Comparison of ENCODE assay signal across 1 cellular context in genomic region chr19:47315125-47315821, GRCh38.
TF ChIP-seq lines count a peak whose summit lies in the region.

No MANE protein-coding gene starts in this region.

TF ChIP-seq in K562, 482 proteins besides CTCF, POLR2A, EP300 and RAD21 (continued from another document and continues in another):
- TF ChIP-seq MGA (IDR thresholded peaks at IDR 0.05) (peak; percentile 45; the same call in 1 of the 2 replicates), MECOM (CRISPR knock-in tag; IDR thresholded peaks at IDR 0.05) (no peak), COPS2 (conservative IDR thresholded peaks at IDR 0.05) (no peak), MEIS2 (IDR thresholded peaks at IDR 0.05; ENCODE audit: partially characterized antibody) (peak; percentile 93), SAFB2 (IDR thresholded peaks at IDR 0.05; ENCODE audit: borderline replicate concordance, low read depth, low read length, severe bottlenecking) (no peak), ZNF561 (CRISPR knock-in tag; conservative IDR thresholded peaks at IDR 0.05) (no peak), CC2D1A (IDR thresholded peaks at IDR 0.05) (peak; percentile 18; the same call in 1 of the 2 replicates), PRPF4 (IDR thresholded peaks at IDR 0.05; ENCODE audit: insufficient read depth, low read depth, low read length, poor library complexity, severe bottlenecking) (no peak), JUN (IDR thresholded peaks at IDR 0.05; ENCODE audit: borderline replicate concordance, low read depth, low read length) (peak; percentile 98), JUN (CRISPR knock-in tag; IDR thresholded peaks at IDR 0.05; ENCODE audit: borderline replicate concordance) (peak; percentile 92), CBX2 (IDR thresholded peaks at IDR 0.05; ENCODE audit: insufficient read depth, low read length, poor library complexity, severe bottlenecking) (no peak), BRF1 (IDR thresholded peaks at IDR 0.05; ENCODE audit: borderline replicate concordance, extremely low read depth, insufficient read length) (no peak), ZNF277 (CRISPR knock-in tag; IDR thresholded peaks at IDR 0.05; ENCODE audit: borderline replicate concordance) (no peak), E2F5 (CRISPR knock-in tag; IDR thresholded peaks at IDR 0.05) (no peak), EZH2 (IDR thresholded peaks at IDR 0.05; ENCODE audit: borderline replicate concordance, low read depth, low read length) (no peak), ZNF175 (CRISPR knock-in tag; IDR thresholded peaks at IDR 0.05; ENCODE audit: low read depth) (0 out of 2 replicates have a peak, but pooled peaks have one; percentile 64), XRCC3 (IDR thresholded peaks at IDR 0.05) (no peak), RFX1 (IDR thresholded peaks at IDR 0.05) (no peak), FOXM1 (IDR thresholded peaks at IDR 0.05; ENCODE audit: low read depth) (no peak), FOXM1 (CRISPR knock-in tag; IDR thresholded peaks at IDR 0.05; ENCODE audit: low read depth) (no peak), SFPQ (IDR thresholded peaks at IDR 0.05; ENCODE audit: low read depth, low read length) (no peak), ADNP (tag; IDR thresholded peaks at IDR 0.05) (peak; percentile 91), ZNF830 (CRISPR knock-in tag; IDR thresholded peaks at IDR 0.05) (no peak), MITF (IDR thresholded peaks at IDR 0.05) (peak; percentile 80), ZBTB43 (CRISPR knock-in tag; IDR thresholded peaks at IDR 0.05) (no peak; the same call in 1 of the 2 replicates), CBFB (CRISPR knock-in tag; IDR thresholded peaks at IDR 0.05) (no peak), ZNF274 (IDR thresholded peaks at IDR 0.05; ENCODE audit: borderline replicate concordance, low read depth, low read length) (no peak), MTA2 (IDR thresholded peaks at IDR 0.05; ENCODE audit: low read depth) (peak; percentile 3), KDM2B (CRISPR knock-in tag; IDR thresholded peaks at IDR 0.05) (no peak), SRSF1 (IDR thresholded peaks at IDR 0.05; ENCODE audit: low read depth, low read length) (no peak), ZSCAN29 (IDR thresholded peaks at IDR 0.05) (no peak), PCBP2 (IDR thresholded peaks at IDR 0.05; ENCODE audit: low read depth, low read length, poor library complexity, severe bottlenecking) (no peak), POLR2H (tag; IDR thresholded peaks at IDR 0.05; ENCODE audit: low read depth) (no peak), FOXK2 (conservative IDR thresholded peaks at IDR 0.05 in 1 of 2, IDR thresholded peaks at IDR 0.05 in 1 of 2; ENCODE audit: low read depth in 2 of 2) (peak in 1 of 2 experiments; percentile 35; a peak in 1 of 4 replicates), MED1 (CRISPR knock-in tag; IDR thresholded peaks at IDR 0.05; ENCODE audit: borderline replicate concordance) (no peak), SMARCB1 (IDR thresholded peaks at IDR 0.05; ENCODE audit: insufficient read length, low read depth) (no peak), THRAP3 (IDR thresholded peaks at IDR 0.05; ENCODE audit: borderline replicate concordance) (no peak), NR0B1 (IDR thresholded peaks at IDR 0.05; ENCODE audit: partially characterized antibody) (no peak), NFATC3 (IDR thresholded peaks at IDR 0.05) (no peak), ZNF184 (CRISPR knock-in tag; IDR thresholded peaks at IDR 0.05) (no peak)
